19 cellular contexts compared by ENCODE assay signal in the genomic region with DNA sequence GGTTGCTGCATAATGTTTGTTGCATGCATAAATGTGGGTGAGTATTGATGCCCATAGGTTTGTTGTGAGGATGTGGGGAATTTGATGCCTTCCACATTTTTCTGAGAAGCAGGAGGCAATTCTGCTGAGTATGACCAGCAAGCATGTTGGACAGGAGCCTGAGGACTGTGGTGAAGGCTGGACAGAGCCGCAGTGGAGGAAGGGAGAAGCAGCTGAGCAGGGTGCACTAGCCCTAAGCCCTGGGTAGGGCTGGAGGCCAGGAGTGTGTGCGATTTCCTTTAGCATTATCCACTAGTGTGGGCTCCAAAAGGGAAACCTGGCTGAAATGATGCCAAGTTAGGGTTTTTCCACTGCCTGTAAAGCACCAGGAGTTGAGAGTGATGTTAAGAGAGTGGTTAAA. TPM values are rescaled to one million over a fixed set of nuclear protein-coding genes. Genes with fewer than 3 reads are reported as not detected.
DNase-seq lines count a peak whose midpoint lies in the region; ATAC-seq and TF ChIP-seq lines count a peak whose summit lies in the region.
"Had no signal": no experiment of that assay in that cellular context is flagged by ENCODE, and none has a peak within 500 bp of the region (broad histone marks: within the 10 kb centered on the region; RNA-seq: fewer than 3 reads in every experiment).

No MANE protein-coding gene starts in this region.

- TF ChIP-seq POLR2A in upper lobe of left lung (IDR thresholded peaks at IDR 0.05), result no peak

- H3K27ac ChIP-seq in upper lobe of left lung, result no peak overlapping the region
- H3K27ac ChIP-seq: C4-2B had no signal

- DNase-seq in EL, result peak; percentile 75
- DNase-seq in MG63, result peak; percentile 70
- peak; percentile 80 for DNase-seq in fibroblast of gingiva (ENCODE audit: low read depth)
- DNase-seq in renal cortical epithelial cell (ENCODE audit: low read depth), result peak; percentile 63
- no peak for DNase-seq in KBM-7
- no peak for DNase-seq in activated CD4-positive, alpha-beta T cell treated with anti-CD3 and anti-CD28 coated beads, Interleukin-2, amount 50 U/mL, for 48 hours
- DNase-seq in upper lobe of left lung, result no peak
- DNase-seq in COR-L47 (lab: John Stamatoyannopoulos, UW), result no peak
- DNase-seq: activated T-cell treated with anti-CD3 and anti-CD28 coated beads for 4 hours; central memory CD4-positive, alpha-beta T cell; DND-41; NCI-H1105; nephron progenitor cell; T-helper 17 cell had no signal

- H3K36me3 ChIP-seq in MG63 (no peaks in the 10 kb centered on the region), upper lobe of left lung (no peaks in the 10 kb centered on the region)

- no peaks in the 10 kb centered on the region for H3K9me3 ChIP-seq in MG63
- H3K9me3 ChIP-seq in upper lobe of left lung, result no peaks in the 10 kb centered on the region

- no peak for TF ChIP-seq CTCF in upper lobe of left lung (IDR thresholded peaks at IDR 0.05)

- H3K4me3 ChIP-seq in MG63 (no peak overlapping the region), upper lobe of left lung (no peak overlapping the region)

- WGBS in upper lobe of left lung, 2 donors, result 61 to 72% methylated on average over 2 of the region's 2 CpGs

- in situ Hi-C loops in KBM-7 (cut with MboI; ENCODE audit: low pct_unique_long_range_greater_than_20kb, low sequenced_read_pairs), result no loop called here

- TF ChIP-seq EP300 in upper lobe of left lung (IDR thresholded peaks at IDR 0.05), result no peak

- ATAC-seq in upper lobe of left lung (ENCODE audit: low FRiP score in 2 of 2), result no peak
- ATAC-seq: activated CD4-positive, CD25-positive, alpha-beta regulatory T cell treated with anti-CD3 and anti-CD28 coated beads, Interleukin-2, amount 50 U/mL, for 24 hours; activated naive CD4-positive, alpha-beta T cell treated with anti-CD3 and anti-CD28 coated beads, Interleukin-2, amount 50 U/mL, for 72 hours; T-helper 17 cell had no signal

- H3K4me1 ChIP-seq in upper lobe of left lung, result no peaks in the 10 kb centered on the region

- H3K27me3 ChIP-seq in MG63 (no peaks in the 10 kb centered on the region), upper lobe of left lung (no peaks in the 10 kb centered on the region)

RNA-seq across cellular contexts. Expression of a gene that starts 11.9 kb away (rescaled TPM):
- total RNA-seq in MG63 (2014; rRNA removed; shearing (Covaris generic); ENCODE audit: low replicate concordance), result 1.0 and 2.8 TPM in 2 replicates
- 1.0 TPM in 2 replicates for total RNA-seq in renal cortical epithelial cell
- 1 to 10 TPM; 1.3 to 7.3 (median 4.6) TPM for total RNA-seq in upper lobe of left lung

RNA-seq across cellular contexts. Expression of a gene that starts 52.6 kb away (rescaled TPM):
- total RNA-seq in MG63 (2014; rRNA removed; shearing (Covaris generic); ENCODE audit: low replicate concordance), result 0.69 TPM in 1 of 2 replicates, not detected in the other
- total RNA-seq in renal cortical epithelial cell (0.45 TPM in 1 of 2 replicates, not detected in the other), upper lobe of left lung (1 to 10 TPM in 1 of 6 donors, under 1 TPM in 1, not detected in 4; 0.30 to 1.6 TPM)
- total RNA-seq: activated naive CD4-positive, alpha-beta T cell treated with anti-CD3 and anti-CD28 coated beads, Interleukin-2, amount 50 U/mL, for 72 hours; H1; lung microvascular endothelial cell had no signal

Comparison
In these comparisons a context has a peak if more than half of its experiments do, and no peak if none do; other contexts are left out.
1. DNase-seq: peak in EL (single experiment), MG63 (single experiment), fibroblast of gingiva (single experiment) and renal cortical epithelial cell (single experiment); none in KBM-7 (single experiment), activated CD4-positive, alpha-beta T cell treated with anti-CD3 and anti-CD28 coated beads, Interleukin-2, amount 50 U/mL, for 48 hours (0 of 2), upper lobe of left lung (0 of 2) and COR-L47 (single experiment).